8 cellular contexts compared by ENCODE assay signal in genomic region chr1:225651376-225651871, GRCh38. TPM values are rescaled to one million over a fixed set of nuclear protein-coding genes. Genes with fewer than 3 reads are reported as not detected.
A peak's percentile ranks its signal among the peaks of the same experiment; 100 is the strongest.
DNase-seq lines count a peak whose midpoint lies in the region; ATAC-seq and TF ChIP-seq lines count a peak whose summit lies in the region.

No MANE protein-coding gene starts in this region.

- no peaks in the 10 kb centered on the region for H3K9me3 Mint-ChIP-seq in activated CD4-positive, alpha-beta T cell treated with anti-CD3 and anti-CD28 coated beads, Interleukin-2, amount 10 ng/mL, durations not matched to agents 24 days and 14 days
- H3K9me3 Mint-ChIP-seq in WTC11: no peaks in the 10 kb centered on the region

- peaks cover 6% of the 10 kb centered on the region for H3K4me1 ChIP-seq in iPS-15b (ENCODE audit: control insufficient read depth, insufficient read depth, low read length)
- peaks cover 12% of the 10 kb centered on the region for H3K4me1 ChIP-seq in stomach smooth muscle (ENCODE audit: control insufficient read depth, insufficient read depth, low read length)
- H3K4me1 ChIP-seq in mucosa of descending colon (ENCODE audit: low read depth): peaks cover 6% of the 10 kb centered on the region

- TF ChIP-seq CTCF in WTC11 (IDR thresholded peaks at IDR 0.05) (no peak), mucosa of descending colon (IDR thresholded peaks at IDR 0.05) (no peak)

- H3K27me3 ChIP-seq in iPS-15b (ENCODE audit: control insufficient read depth, insufficient read depth, low read length) (no peaks in the 10 kb centered on the region), stomach smooth muscle (ENCODE audit: control insufficient read depth in 1 of 2, insufficient read depth in 2 of 2, low read length in 2 of 2) (no peaks in the 10 kb centered on the region)

- no peak overlapping the region for H3K27ac Mint-ChIP-seq in activated CD4-positive, alpha-beta T cell treated with anti-CD3 and anti-CD28 coated beads, Interleukin-2, amount 10 ng/mL, durations not matched to agents 24 days and 14 days
- H3K27ac Mint-ChIP-seq in WTC11: peak overlapping the region; percentile 98

- H3K27me3 Mint-ChIP-seq in activated CD4-positive, alpha-beta T cell treated with anti-CD3 and anti-CD28 coated beads, Interleukin-2, amount 10 ng/mL, durations not matched to agents 24 days and 14 days: peaks cover 70% of the 10 kb centered on the region
- no peaks in the 10 kb centered on the region for H3K27me3 Mint-ChIP-seq in WTC11 (ENCODE audit: low read depth)

- no peaks in the 10 kb centered on the region for H3K36me3 Mint-ChIP-seq in activated CD4-positive, alpha-beta T cell treated with anti-CD3 and anti-CD28 coated beads, Interleukin-2, amount 10 ng/mL, durations not matched to agents 24 days and 14 days (ENCODE audit: low read depth)
- peaks cover 5% of the 10 kb centered on the region; the same call in 1 of the 2 replicates for H3K36me3 Mint-ChIP-seq in WTC11

- POLR2A ChIA-PET in WTC11 (lab: Charles Lee): interaction anchor here (1.6 to 1.9 kb wide), 2 partner anchors 121 to 126 kb away, joined by 8 to 9 read pairs; partner anchors contain the start of gene SRP9

- intact Hi-C loops in activated CD4-positive, alpha-beta T cell treated with anti-CD3 and anti-CD28 coated beads, Interleukin-2, amount 10 ng/mL, durations not matched to agents 24 days and 14 days (cut with micrococcal nuclease): loop anchor here (10.0 kb wide), 1 partner anchor 263 kb away; no protein-coding TSS in a partner anchor
- intact Hi-C loops in mucosa of descending colon (cut with DNase I, micrococcal nuclease): no loop called here

- CTCF ChIA-PET in WTC11 (lab: Charles Lee): interaction anchor here (1.0 to 2.4 kb wide), 2 partner anchors 170 to 176 kb away, joined by 4 to 10 read pairs; no protein-coding TSS in a partner anchor

- H3K4me3 ChIP-seq in iPS-15b (ENCODE audit: low read depth, low read length) (peak overlapping the region; percentile 60), stomach smooth muscle (ENCODE audit: low read length in 2 of 2) (peak overlapping the region; percentile 83 to 93), mucosa of descending colon (no peak overlapping the region)

- no peak for DNase-seq in activated CD4-positive, alpha-beta T cell treated with anti-CD3 and anti-CD28 coated beads, Interleukin-2, amount 10 ng/mL, durations not matched to agents 24 days and 14 days
- DNase-seq in activated CD4-positive, alpha-beta T cell treated with anti-CD3 and anti-CD28 coated beads for 1 hour: no peak
- DNase-seq in WTC11 (ENCODE audit: low spot score): no peak
- no peak for DNase-seq in NCI-H446 (lab: John Stamatoyannopoulos, UW)
- no peak for DNase-seq in mucosa of descending colon

- H3K9ac ChIP-seq in iPS-15b (ENCODE audit: low read depth, low read length) (peak overlapping the region; percentile 97), stomach smooth muscle (ENCODE audit: low read length in 2 of 2) (peak overlapping the region; percentile 85 to 90)

- H3K4me3 Mint-ChIP-seq in activated CD4-positive, alpha-beta T cell treated with anti-CD3 and anti-CD28 coated beads, Interleukin-2, amount 10 ng/mL, durations not matched to agents 24 days and 14 days: peak overlapping the region; percentile 83
- peak overlapping the region; percentile 93 for H3K4me3 Mint-ChIP-seq in WTC11

- ATAC-seq in WTC11 (no peak), mucosa of descending colon (no peak), HG02870 (IDR thresholded peaks at IDR 0.05; ENCODE audit: unreplicated experiment) (no peak)

- no peaks in the 10 kb centered on the region for H3K36me3 ChIP-seq in iPS-15b (ENCODE audit: control insufficient read depth, insufficient read depth, low read length)
- H3K36me3 ChIP-seq in stomach smooth muscle (ENCODE audit: control insufficient read depth in 2 of 2, insufficient read depth in 2 of 2, low read length in 2 of 2): no peaks in the 10 kb centered on the region
- H3K36me3 ChIP-seq in mucosa of descending colon (ENCODE audit: low read depth): no peaks in the 10 kb centered on the region

- no peaks in the 10 kb centered on the region for H3K9me3 ChIP-seq in iPS-15b (ENCODE audit: control insufficient read depth, insufficient read depth, low read length)
- no peaks in the 10 kb centered on the region for H3K9me3 ChIP-seq in stomach smooth muscle (ENCODE audit: control insufficient read depth in 2 of 2, low read length in 2 of 2)
- H3K9me3 ChIP-seq in mucosa of descending colon: no peaks in the 10 kb centered on the region

- H3K4me1 Mint-ChIP-seq in activated CD4-positive, alpha-beta T cell treated with anti-CD3 and anti-CD28 coated beads, Interleukin-2, amount 10 ng/mL, durations not matched to agents 24 days and 14 days: peaks cover 10% of the 10 kb centered on the region
- H3K4me1 Mint-ChIP-seq in WTC11: peaks cover 53% of the 10 kb centered on the region

- peak overlapping the region; percentile 81 for H3K27ac ChIP-seq in stomach smooth muscle (ENCODE audit: low read length)

TF ChIP-seq in WTC11, 78 proteins besides CTCF, POLR2A, EP300 and RAD21:
- TF ChIP-seq ZNF138 (CRISPR knock-in tag; conservative IDR thresholded peaks at IDR 0.05) (no peak), ATF1 (CRISPR knock-in tag; IDR thresholded peaks at IDR 0.05) (no peak), ESRRA (CRISPR knock-in tag; IDR thresholded peaks at IDR 0.05; ENCODE audit: borderline replicate concordance) (no peak), TEAD1 (CRISPR knock-in tag; IDR thresholded peaks at IDR 0.05) (no peak), TCF7 (CRISPR knock-in tag; IDR thresholded peaks at IDR 0.05; ENCODE audit: low read depth) (no peak)
TF ChIP-seq in WTC11: peak in this region for 0.

RNA-seq across cellular contexts. Expression of gene ENAH, which starts 1.5 kb away (rescaled TPM):
- 0.33 TPM in 1 of 2 replicates, not detected in the other for total RNA-seq in activated CD4-positive, alpha-beta T cell treated with anti-CD3 and anti-CD28 coated beads, Interleukin-2, amount 10 ng/mL, durations not matched to agents 24 days and 14 days
- total RNA-seq in WTC11 (2021) (223 to 229 TPM (median 227 TPM) in 3 replicates), mucosa of descending colon (100 to 1,000 TPM in 1 of 3 donors, 10 to 100 TPM in 2; 17.6 to 130 (median 41.3) TPM)

Comparison
In these comparisons a context has a peak if more than half of its experiments do, and no peak if none do; other contexts are left out.
1. RNA of gene ENAH, which starts 1.5 kb away (total RNA-seq): 223 to 229 TPM in WTC11 and 17.6 to 130 TPM in mucosa of descending colon; 0.33 TPM in activated CD4-positive, alpha-beta T cell treated with anti-CD3 and anti-CD28 coated beads, Interleukin-2, amount 10 ng/mL, durations not matched to agents 24 days and 14 days; every median in the first group is over 10 times any median in the second.